In genomic region chr2:87396551-87397265, GRCh38 we compare ENCODE assay signal across 7 cellular contexts.
DNase-seq lines count a peak whose midpoint lies in the region; ATAC-seq, FAIRE-seq and TF ChIP-seq lines count a peak whose summit lies in the region.
"Not testable (repeated sequence)": the region's sequence is repeated elsewhere in the genome, so short reads cannot be mapped to it uniquely, and the experiment has no call there.

No MANE protein-coding gene starts in this region.

- 85 to 96% (median 87%) methylated on average over 5 to 9 of the region's 9 CpGs for WGBS in spleen, 5 donors

- FAIRE-seq in GM12891 (lab: Jason Lieb, UNC), result peak; percentile 52

- DNase-seq in GM12891 (ENCODE audit: insufficient read length, low spot score), result not testable (repeated sequence)
- DNase-seq in RWPE2 (ENCODE audit: low spot score) (peak; percentile 75), Right ventricle myocardium inferior (ENCODE audit: missing footprints) (peak; percentile 49), left lung (peak; percentile 29 to 72), osteocyte (ENCODE audit: extremely low spot score, unreplicated experiment) (peak; percentile 76), spleen (peak; percentile 49)
- peak; percentile 61 for DNase-seq in activated effector memory CD4-positive, alpha-beta T cell treated with anti-CD3 and anti-CD28 coated beads, Interleukin-2, amount 50 U/mL, for 16 hours

- not testable (repeated sequence) for H3K36me3 ChIP-seq in RWPE2 (ENCODE audit: low read depth); left lung; spleen

- not testable (repeated sequence) for H3K36me3 Mint-ChIP-seq in osteocyte (ENCODE audit: unreplicated experiment)

- TF ChIP-seq POLR2A in GM12891 (IDR thresholded peaks at IDR 0.05; ENCODE audit: low read depth, low read length); spleen (IDR thresholded peaks at IDR 0.05): not testable (repeated sequence)

- H3K4me1 ChIP-seq in RWPE2 (ENCODE audit: insufficient read depth, poor library complexity, severe bottlenecking); left lung; spleen: not testable (repeated sequence)

- not testable (repeated sequence) for H3K4me3 ChIP-seq in RWPE2 (ENCODE audit: severe bottlenecking); left lung; spleen

- not testable (repeated sequence) for TF ChIP-seq CTCF in RWPE2 (IDR thresholded peaks at IDR 0.05; ENCODE audit: poor library complexity, severe bottlenecking); left lung (IDR thresholded peaks at IDR 0.05); osteocyte (IDR thresholded peaks at IDR 0.05); spleen (IDR thresholded peaks at IDR 0.05 in 8 of 11, conservative IDR thresholded peaks at IDR 0.05 in 3 of 11)

- not testable (repeated sequence) for H3K4me1 Mint-ChIP-seq in osteocyte (ENCODE audit: unreplicated experiment)

- H3K27me3 Mint-ChIP-seq in osteocyte (ENCODE audit: unreplicated experiment), result not testable (repeated sequence)

- ATAC-seq in RWPE2 (ENCODE audit: low read depth); Right ventricle myocardium inferior; left lung: not testable (repeated sequence)

- not testable (repeated sequence) for H3K9me3 Mint-ChIP-seq in osteocyte (ENCODE audit: unreplicated experiment)

- intact Hi-C loops in Right ventricle myocardium inferior (cut with DNase I); left lung (cut with DNase I); spleen (cut with DNase I; ENCODE audit: low total_unique reads): not testable (repeated sequence)

- H3K27ac Mint-ChIP-seq in osteocyte (ENCODE audit: unreplicated experiment), result not testable (repeated sequence)

- H3K27ac ChIP-seq in RWPE2 (ENCODE audit: poor library complexity, severe bottlenecking); left lung; spleen: not testable (repeated sequence)

- not testable (repeated sequence) for H3K4me3 Mint-ChIP-seq in osteocyte (ENCODE audit: unreplicated experiment)

- not testable (repeated sequence) for H3K9me3 ChIP-seq in RWPE2 (ENCODE audit: severe bottlenecking); left lung; spleen

- H3K27me3 ChIP-seq in RWPE2 (ENCODE audit: insufficient read depth, poor library complexity, severe bottlenecking); left lung; spleen (replicated peaks in 1 of 7): not testable (repeated sequence)
